Comparison of ENCODE assay signal across 9 cellular contexts in genomic region chr6:27297857-27298730, GRCh38. TPM values are rescaled to one million over a fixed set of nuclear protein-coding genes. Genes with fewer than 3 reads are reported as not detected.
DNase-seq lines count a peak whose midpoint lies in the region; ATAC-seq and TF ChIP-seq lines count a peak whose summit lies in the region.
"Had no signal": no experiment of that assay in that cellular context is flagged by ENCODE, and none has a peak within 500 bp of the region (broad histone marks: within the 10 kb centered on the region; RNA-seq: fewer than 3 reads in every experiment).

No MANE protein-coding gene starts in this region.

- WGBS in esophagus squamous epithelium, 2 donors, result 23 to 27% methylated on average over 22 of the region's 22 CpGs

- no peak for TF ChIP-seq POLR2A in esophagus squamous epithelium (IDR thresholded peaks at IDR 0.05)

- no peak for ATAC-seq in activated B cell treated with CpG ODN at 0.5 μM for 24 hours (ENCODE audit: low read depth)
- ATAC-seq in HG03159 (IDR thresholded peaks at IDR 0.05; ENCODE audit: unreplicated experiment), result no peak
- ATAC-seq: left colon had no signal

- H3K4me3 ChIP-seq in iPS-18a (ENCODE audit: low read length), result peak overlapping the region; percentile 85
- H3K4me3 ChIP-seq in esophagus squamous epithelium, result no peak overlapping the region

- H3K9me3 Mint-ChIP-seq in Calu3 (ENCODE audit: low read depth, unreplicated experiment) (peaks cover 9% of the 10 kb centered on the region), HFFc6 (no peaks in the 10 kb centered on the region), activated B cell treated with CpG ODN at 0.5 μM for 24 hours (peaks cover 21% of the 10 kb centered on the region)

- H3K27ac Mint-ChIP-seq in Calu3 (ENCODE audit: unreplicated experiment), result peak overlapping the region; percentile 29
- no peak overlapping the region for H3K27ac Mint-ChIP-seq in HFFc6
- H3K27ac Mint-ChIP-seq in activated B cell treated with CpG ODN at 0.5 μM for 24 hours, result peak overlapping the region; percentile 33

- H3K36me3 Mint-ChIP-seq in Calu3 (ENCODE audit: insufficient read depth, unreplicated experiment) (peaks cover 40% of the 10 kb centered on the region), HFFc6 (ENCODE audit: low read depth) (no peaks in the 10 kb centered on the region), activated B cell treated with CpG ODN at 0.5 μM for 24 hours (ENCODE audit: low read depth) (peaks cover 2% of the 10 kb centered on the region)

- H3K36me3 ChIP-seq in iPS-18a (ENCODE audit: control insufficient read depth, low read depth, low read length) (no peaks in the 10 kb centered on the region), esophagus squamous epithelium (no peaks in the 10 kb centered on the region)

- POLR2A ChIA-PET in activated B cell treated with CpG ODN at 0.5 μM for 24 hours (lab: Charles Lee), result no interaction called here

- H3K4me3 Mint-ChIP-seq in Calu3 (ENCODE audit: low read depth, unreplicated experiment) (peak overlapping the region; percentile 51), HFFc6 (peak overlapping the region; percentile 94), activated B cell treated with CpG ODN at 0.5 μM for 24 hours (no peak overlapping the region)

- CTCF ChIA-PET in Calu3 (lab: Charles Lee), result no interaction called here
- CTCF ChIA-PET in activated B cell treated with CpG ODN at 0.5 μM for 24 hours (lab: Charles Lee), result interaction anchor here (0.6 kb wide), 1 partner anchor 311 kb away, joined by 3 read pairs; no protein-coding TSS in a partner anchor

- H3K27me3 Mint-ChIP-seq in Calu3 (ENCODE audit: unreplicated experiment) (no peaks in the 10 kb centered on the region), HFFc6 (ENCODE audit: insufficient read depth) (peaks cover 4% of the 10 kb centered on the region), activated B cell treated with CpG ODN at 0.5 μM for 24 hours (peaks cover 75% of the 10 kb centered on the region)

- peaks cover 35% of the 10 kb centered on the region for H3K27me3 ChIP-seq in iPS-18a (ENCODE audit: control insufficient read depth, insufficient read depth, low read length)
- H3K27me3 ChIP-seq in esophagus squamous epithelium, result peaks cover 3 to 100% (median 30%) of the 10 kb centered on the region in 4 donors

- no peaks in the 10 kb centered on the region for H3K9me3 ChIP-seq in iPS-18a (ENCODE audit: control insufficient read depth, low read depth, low read length)
- H3K9me3 ChIP-seq in esophagus squamous epithelium, result peaks cover 0 to 3% (median 0%) of the 10 kb centered on the region in 3 donors

- peaks cover 4% of the 10 kb centered on the region for H3K4me1 ChIP-seq in iPS-18a (ENCODE audit: control insufficient read depth, low read depth, low read length)
- peaks cover 0 to 6% (median 0%) of the 10 kb centered on the region in 3 donors for H3K4me1 ChIP-seq in esophagus squamous epithelium

- BruUV-seq in Calu3 (replicated peaks; lab: Mats Ljungman, UMichigan), result no TSS peak

- DNase-seq in Calu3 (peak; percentile 75), HFFc6 (peak; percentile 70), activated B cell treated with CpG ODN at 0.5 μM for 24 hours (no peak), superior temporal gyrus (ENCODE audit: extremely low spot score) (no peak), mucosa of gallbladder (ENCODE audit: low spot score) (no peak), esophagus squamous epithelium (lab: John Stamatoyannopoulos, UW) (no peak)
- DNase-seq: left colon had no signal

- intact Hi-C loops in Calu3 (cut with micrococcal nuclease; ENCODE audit: unreplicated experiment) (loop anchor here (5.0 to 10.0 kb wide), 5 partner anchors 61 to 387 kb away; no protein-coding TSS in a partner anchor), activated B cell treated with CpG ODN at 0.5 μM for 24 hours (cut with micrococcal nuclease) (loop anchor here (5.0 to 10.0 kb wide), 3 partner anchors 61 to 973 kb away; no protein-coding TSS in a partner anchor), esophagus squamous epithelium (cut with DNase I) (no loop called here)

- H3K27ac ChIP-seq in iPS-18a (ENCODE audit: low read length), result no peak overlapping the region
- H3K27ac ChIP-seq in esophagus squamous epithelium, result no peak overlapping the region

- TF ChIP-seq CTCF in Calu3 (IDR thresholded peaks at IDR 0.05; ENCODE audit: unreplicated experiment), result no peak
- no peak for TF ChIP-seq CTCF in HFFc6 (IDR thresholded peaks at IDR 0.05)
- no peak for TF ChIP-seq CTCF in activated B cell treated with CpG ODN at 0.5 μM for 24 hours (IDR thresholded peaks at IDR 0.05)
- TF ChIP-seq CTCF in esophagus squamous epithelium (IDR thresholded peaks at IDR 0.05), result no peak

- peak overlapping the region; percentile 8 for H3K9ac ChIP-seq in iPS-18a (ENCODE audit: low read length)

- peaks cover 29% of the 10 kb centered on the region for H3K4me1 Mint-ChIP-seq in Calu3 (ENCODE audit: low read depth, unreplicated experiment)
- peaks cover 55% of the 10 kb centered on the region for H3K4me1 Mint-ChIP-seq in HFFc6 (ENCODE audit: low read depth)
- no peaks in the 10 kb centered on the region for H3K4me1 Mint-ChIP-seq in activated B cell treated with CpG ODN at 0.5 μM for 24 hours

RNA-seq across cellular contexts. Expression of gene POM121L2, which starts 14.0 kb away (rescaled TPM):
- total RNA-seq in Calu3 (2022), result not detected in 2 replicates
- not detected for total RNA-seq in HFFc6 (2021; fragmentation: NEBNext Ultra II Directional; extraction: Animal tissue kit (Norgen Biotek cat#: 25700))
- total RNA-seq in activated B cell treated with CpG ODN at 0.5 μM for 24 hours, result not detected in 2 replicates
- total RNA-seq in mucosa of gallbladder, result not detected
- not detected for total RNA-seq in esophagus squamous epithelium

RNA-seq across cellular contexts. Expression of gene PRSS16, which starts 50.6 kb away (rescaled TPM):
- total RNA-seq in Calu3 (2022), result 29.4 and 31.3 TPM in 2 replicates
- total RNA-seq in HFFc6 (2021; fragmentation: NEBNext Ultra II Directional; extraction: Animal tissue kit (Norgen Biotek cat#: 25700)), result not detected
- 0.73 and 0.91 TPM in 2 replicates for total RNA-seq in activated B cell treated with CpG ODN at 0.5 μM for 24 hours
- total RNA-seq in mucosa of gallbladder, result 35.1 TPM
- 10 to 100 TPM in 3 of 4 donors, 1 to 10 TPM in 1; 5.1 to 25.7 (median 11.0) TPM for total RNA-seq in esophagus squamous epithelium

Comparison
In these comparisons a context has a peak if more than half of its experiments do, and no peak if none do; other contexts are left out.
1. DNase-seq: peak in Calu3 (single experiment) and HFFc6 (single experiment); none in activated B cell treated with CpG ODN at 0.5 μM for 24 hours (single experiment), superior temporal gyrus (single experiment), mucosa of gallbladder (single experiment) and esophagus squamous epithelium (single experiment).